9 cellular contexts compared by ENCODE assay signal in the genomic region with DNA sequence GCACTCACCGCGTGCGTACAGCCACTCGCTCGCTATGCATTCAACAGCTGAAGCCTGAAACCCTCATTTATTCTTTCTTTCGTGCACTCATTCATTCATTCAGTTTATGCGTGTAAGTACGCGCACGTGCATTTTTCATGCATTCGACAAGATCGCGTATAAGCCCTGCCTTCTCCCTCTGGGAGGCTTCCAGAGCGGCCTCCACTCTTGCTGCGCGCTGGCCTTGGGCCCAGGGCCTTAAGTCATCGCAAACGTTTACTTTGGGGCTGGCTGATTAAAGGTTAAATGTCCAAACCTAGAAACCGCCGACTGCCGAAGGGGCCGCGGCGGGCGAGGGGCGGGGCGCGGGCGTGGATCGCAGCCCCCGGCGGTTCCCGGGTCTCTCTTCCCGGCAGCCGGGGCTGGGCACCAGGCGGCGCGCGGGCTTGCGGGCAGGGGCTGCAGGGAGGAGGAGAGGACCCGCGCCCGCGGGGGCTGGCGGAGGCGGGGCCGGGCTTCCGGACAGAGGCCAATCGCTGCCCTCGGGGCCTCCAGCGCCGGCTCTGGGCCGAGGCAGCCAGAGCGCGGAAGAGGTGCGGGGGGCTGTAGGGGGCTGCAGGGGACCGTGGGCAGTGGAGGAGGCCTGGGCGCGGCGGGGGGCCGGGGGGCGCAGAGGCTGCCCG. TPM values are rescaled to one million over a fixed set of nuclear protein-coding genes. Genes with fewer than 3 reads are reported as not detected.
DNase-seq lines count a peak whose midpoint lies in the region; ATAC-seq and TF ChIP-seq lines count a peak whose summit lies in the region.
"Had no signal": no experiment of that assay in that cellular context is flagged by ENCODE, and none has a peak within 500 bp of the region (broad histone marks: within the 10 kb centered on the region; RNA-seq: fewer than 3 reads in every experiment).

GYG2 (plus strand) TSS at position 527 of the 662 bp plus-strand sequence. CDS start 1,259 bp downstream, outside the sequence.

- no peak within 1 kb of the TSS for H3K27ac Mint-ChIP-seq in endodermal cell

- no peak for ATAC-seq in activated CD4-positive, CD25-positive, alpha-beta regulatory T cell treated with anti-CD3 and anti-CD28 coated beads, Interleukin-2, amount 50 U/mL, for 24 hours
- ATAC-seq in HG03354 (IDR thresholded peaks at IDR 0.05; ENCODE audit: poor library complexity, severe bottlenecking, unreplicated experiment): no peak

- in situ Hi-C loops in G401 (cut with HindIII; ENCODE audit: low sequenced_read_pairs): no loop called here

- no peak for TF ChIP-seq CTCF in endodermal cell (conservative IDR thresholded peaks at IDR 0.05)

- H3K9ac ChIP-seq in endodermal cell (ENCODE audit: extremely low read depth, low read length, poor library complexity, severe bottlenecking): no peak within 1 kb of the TSS

- H3K4me1 ChIP-seq in ACC112 (ENCODE audit: control insufficient read depth, insufficient read depth, low read length, unreplicated experiment) (no peaks in the 10 kb centered on the region), endodermal cell (ENCODE audit: control insufficient read depth, insufficient read depth, low read length) (no peaks in the 10 kb centered on the region), mesodermal cell (ENCODE audit: control insufficient read depth, insufficient read depth, low read length, poor library complexity, severe bottlenecking) (peaks cover 3% of the 10 kb centered on the region)

- H3K9me3 ChIP-seq in endodermal cell (ENCODE audit: control insufficient read depth, low read length): no peaks in the 10 kb centered on the region
- H3K9me3 ChIP-seq in mesodermal cell (ENCODE audit: control insufficient read depth, low read length): no peaks in the 10 kb centered on the region

- peak within 1 kb of the TSS; percentile 25 for H2AFZ ChIP-seq in ACC112 (ENCODE audit: low read length, unreplicated experiment)

- H3K4me3 Mint-ChIP-seq in endodermal cell: no peak within 1 kb of the TSS

- H3K27ac ChIP-seq in ACC112 (ENCODE audit: low read depth, low read length): no peak within 1 kb of the TSS
- H3K27ac ChIP-seq in endodermal cell (ENCODE audit: low read depth, low read length): no peak within 1 kb of the TSS
- no peak within 1 kb of the TSS for H3K27ac ChIP-seq in mesodermal cell (ENCODE audit: low read depth, low read length, severe bottlenecking)

- H3K27me3 Mint-ChIP-seq in endodermal cell (ENCODE audit: insufficient read depth): no peaks in the 10 kb centered on the region

- no peaks in the 10 kb centered on the region for H3K79me2 ChIP-seq in ACC112 (ENCODE audit: control insufficient read depth, insufficient read depth, low read length, unreplicated experiment)

- peaks cover 48% of the 10 kb centered on the region for H3K27me3 ChIP-seq in ACC112 (ENCODE audit: insufficient read depth, low read length)
- H3K27me3 ChIP-seq in endodermal cell (ENCODE audit: control insufficient read depth, insufficient read depth, low read length, poor library complexity, severe bottlenecking): no peaks in the 10 kb centered on the region

- H3K36me3 ChIP-seq in ACC112 (ENCODE audit: insufficient read depth, low read length) (no peaks in the 10 kb centered on the region), endodermal cell (ENCODE audit: control insufficient read depth, insufficient read depth, low read length) (peaks cover 9% of the 10 kb centered on the region), mesodermal cell (ENCODE audit: control insufficient read depth, insufficient read depth, low read length) (no peaks in the 10 kb centered on the region)

- DNase-seq in LoVo (ENCODE audit: low spot score) (peak; percentile 0), endodermal cell (peak; percentile 94), ureter (ENCODE audit: low spot score) (no peak), G401 (ENCODE audit: low spot score) (no peak)
- DNase-seq: NCI-H2081 treated with DMSO at 0.1 percent for 48 hours had no signal

- 15 to 79% methylated on average over 6 to 45 of the region's 63 CpGs for WGBS in endodermal cell (ENCODE audit: insufficient coverage in 1 of 2, insufficient read length in 1 of 2), 2 experiments
- 18 to 42% methylated on average over 16 to 21 of the region's 63 CpGs for WGBS in mesodermal cell (ENCODE audit: insufficient coverage in 2 of 2), 2 experiments

- no peaks in the 10 kb centered on the region for H3K9me3 Mint-ChIP-seq in endodermal cell

- H3K4me3 ChIP-seq in ACC112 (ENCODE audit: low read depth, low read length) (peak within 1 kb of the TSS; percentile 60), endodermal cell (ENCODE audit: low read length) (peak within 1 kb of the TSS; percentile 78), mesodermal cell (ENCODE audit: extremely low read depth, insufficient read depth, low read length, poor library complexity, severe bottlenecking) (peak within 1 kb of the TSS; percentile 49)

- H3K4me1 Mint-ChIP-seq in endodermal cell: peaks cover 27% of the 10 kb centered on the region

- H3K36me3 Mint-ChIP-seq in endodermal cell (ENCODE audit: low read depth): peaks cover 23% of the 10 kb centered on the region

RNA-seq across cellular contexts. Expression of gene GYG2, which starts in this region (rescaled TPM):
- total RNA-seq in endodermal cell: 100 to 1,000 TPM in 1 of 2 donors, 10 to 100 TPM in 1; 52.6 to 108 TPM
- 32.2 TPM for polyA plus RNA-seq in endodermal cell (2013, experiment 1 of 2)
- 35.8 TPM for polyA plus RNA-seq in endodermal cell (2013, experiment 2 of 2)
- 27.3 TPM for polyA plus RNA-seq in mesodermal cell (2013, experiment 1 of 2)
- polyA plus RNA-seq in mesodermal cell (2013, experiment 2 of 2): 26.6 TPM
- total RNA-seq in ureter: 4.9 TPM
- total RNA-seq in G401 (2014; rRNA removed; shearing (Covaris generic)): 1.3 and 7.8 TPM in 2 replicates

Comparison
In these comparisons a context has a peak if more than half of its experiments do, and no peak if none do; other contexts are left out.
1. DNase-seq: peak in LoVo (single experiment) and endodermal cell (single experiment); none in ureter (single experiment) and G401 (single experiment).
2. Peak in every context shown above with its lines, with median percentiles within 50 percentile points of each other: H3K4me3 ChIP-seq.